In genomic region chr9:6759114-6759977, GRCh38 we compare ENCODE assay signal across 8 cellular contexts. TPM values are rescaled to one million over a fixed set of nuclear protein-coding genes. Genes with fewer than 3 reads are reported as not detected.
DNase-seq lines count a peak whose midpoint lies in the region; ATAC-seq and TF ChIP-seq lines count a peak whose summit lies in the region.

No MANE protein-coding gene starts in this region.

- ATAC-seq in GM19438 (IDR thresholded peaks at IDR 0.05; ENCODE audit: low read depth, unreplicated experiment) (peak; percentile 6), upper lobe of left lung (ENCODE audit: low FRiP score in 2 of 2) (no peak)

- TF ChIP-seq POLR2A in upper lobe of left lung (IDR thresholded peaks at IDR 0.05) = no peak

- H3K9me3 ChIP-seq in mononuclear cell (ENCODE audit: low read depth, low read length) = no peaks in the 10 kb centered on the region
- no peaks in the 10 kb centered on the region for H3K9me3 ChIP-seq in upper lobe of left lung

- H3K4me1 ChIP-seq in mononuclear cell (ENCODE audit: insufficient read depth, low read length) (peaks cover 22% of the 10 kb centered on the region), upper lobe of left lung (peaks cover 4 to 15% (median 10%) of the 10 kb centered on the region in 4 donors)

- TF ChIP-seq EP300 in upper lobe of left lung (IDR thresholded peaks at IDR 0.05) = no peak

- peak overlapping the region; percentile 98 for H3K4me3 Mint-ChIP-seq in T-helper 2 cell treated with Interferon-gamma antibody and Interleukin-4, amounts not matched to agents 5 μg/mL and 100 μg/mL, for 36 hours

- peaks cover 27% of the 10 kb centered on the region for H3K4me1 Mint-ChIP-seq in T-helper 2 cell treated with Interferon-gamma antibody and Interleukin-4, amounts not matched to agents 5 μg/mL and 100 μg/mL, for 36 hours (ENCODE audit: low read depth)

- peak overlapping the region; percentile 98 for H3K4me3 ChIP-seq in coronary artery
- peak overlapping the region; percentile 96 for H3K4me3 ChIP-seq in mononuclear cell (ENCODE audit: low read length)
- H3K4me3 ChIP-seq in upper lobe of left lung = peak overlapping the region; percentile 71 to 93 (median 84)

- 37 to 42% methylated on average over 29 of the region's 29 CpGs for WGBS in upper lobe of left lung, 2 donors

- H3K27ac Mint-ChIP-seq in T-helper 2 cell treated with Interferon-gamma antibody and Interleukin-4, amounts not matched to agents 5 μg/mL and 100 μg/mL, for 36 hours = peak overlapping the region; percentile 95

- H3K9me3 Mint-ChIP-seq in T-helper 2 cell treated with Interferon-gamma antibody and Interleukin-4, amounts not matched to agents 5 μg/mL and 100 μg/mL, for 36 hours = peaks cover 7% of the 10 kb centered on the region

- H3K27me3 ChIP-seq in mononuclear cell (ENCODE audit: insufficient read depth, low read length) (no peaks in the 10 kb centered on the region), upper lobe of left lung (no peaks in the 10 kb centered on the region)

- H3K36me3 Mint-ChIP-seq in T-helper 2 cell treated with Interferon-gamma antibody and Interleukin-4, amounts not matched to agents 5 μg/mL and 100 μg/mL, for 36 hours (ENCODE audit: low read depth) = peaks cover 13% of the 10 kb centered on the region

- H3K36me3 ChIP-seq in upper lobe of left lung = no peaks in the 10 kb centered on the region

- DNase-seq in COLO829 (ENCODE audit: low spot score) = peak; percentile 68
- DNase-seq in HS-5 (ENCODE audit: low read depth) = peak; percentile 88
- DNase-seq in T-helper 2 cell treated with Interferon-gamma antibody and Interleukin-4, amounts not matched to agents 5 μg/mL and 100 μg/mL, for 36 hours (ENCODE audit: low spot score) = peak; percentile 37
- no peak for DNase-seq in coronary artery (ENCODE audit: low spot score)
- DNase-seq in upper lobe of left lung = no peak
- DNase-seq in cerebellar cortex (ENCODE audit: low spot score) = no peak

- no peak for TF ChIP-seq CTCF in coronary artery (IDR thresholded peaks at IDR 0.05)
- no peak for TF ChIP-seq CTCF in upper lobe of left lung (IDR thresholded peaks at IDR 0.05)

- no peaks in the 10 kb centered on the region for H3K27me3 Mint-ChIP-seq in T-helper 2 cell treated with Interferon-gamma antibody and Interleukin-4, amounts not matched to agents 5 μg/mL and 100 μg/mL, for 36 hours (ENCODE audit: low read depth)

- peak overlapping the region; percentile 96 to 99 for H3K27ac ChIP-seq in coronary artery
- H3K27ac ChIP-seq in upper lobe of left lung = peak overlapping the region; percentile 93 to 99 (median 96)

RNA-seq across cellular contexts. Expression of gene KDM4C, which starts 1.6 kb away (rescaled TPM):
- total RNA-seq in mononuclear cell = 78.6 TPM
- 10 to 100 TPM; 31.6 to 96.4 (median 41.2) TPM for total RNA-seq in upper lobe of left lung

Comparison
In these comparisons a context has a peak if more than half of its experiments do, and no peak if none do; other contexts are left out.
1. DNase-seq: peak in COLO829 (single experiment), HS-5 (single experiment) and T-helper 2 cell treated with Interferon-gamma antibody and Interleukin-4, amounts not matched to agents 5 μg/mL and 100 μg/mL, for 36 hours (single experiment); none in coronary artery (single experiment), upper lobe of left lung (0 of 2) and cerebellar cortex (single experiment).
2. Peak in every context shown above with its lines, with median percentiles within 50 percentile points of each other: H3K4me3 ChIP-seq.